In the genomic region with DNA sequence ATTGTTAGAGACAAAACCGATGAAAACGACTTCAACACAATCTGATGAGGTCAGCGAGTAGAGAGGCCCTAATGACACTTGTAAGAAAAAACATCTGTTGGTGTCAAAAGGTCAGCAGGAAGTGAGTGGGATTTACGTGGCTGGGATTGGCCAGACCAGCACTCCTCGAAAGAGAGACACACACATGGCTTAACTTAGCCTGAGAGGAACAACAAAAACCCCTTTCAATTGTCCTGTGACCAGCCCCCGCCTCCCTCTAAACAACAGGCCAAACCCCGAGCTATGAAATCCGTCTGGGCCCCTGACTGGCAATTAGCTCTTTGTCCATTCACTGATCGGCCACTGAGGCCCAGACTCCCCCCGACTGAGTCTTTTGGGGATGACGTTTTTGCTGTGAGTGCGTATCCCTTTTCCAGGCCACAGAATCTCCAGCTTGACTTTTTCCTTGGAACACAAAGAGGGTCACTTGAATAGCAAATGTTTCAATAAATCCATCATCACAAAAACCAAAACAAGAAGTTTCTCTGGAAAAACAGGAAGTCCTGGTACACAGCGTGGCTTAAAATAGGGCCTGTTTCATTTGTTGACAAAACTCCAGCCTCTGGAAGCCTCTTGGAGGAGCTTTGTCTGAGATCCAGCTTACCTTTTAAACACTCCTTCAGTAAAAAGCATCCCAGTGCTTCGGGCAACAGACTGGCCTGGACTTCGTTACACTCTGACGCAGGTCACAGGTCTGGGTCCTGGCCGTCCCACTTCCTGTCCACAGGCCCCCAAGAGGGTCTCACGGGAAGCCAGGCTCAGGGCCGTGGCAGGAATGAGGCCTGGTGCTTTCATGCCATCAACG, we compare ENCODE assay signal across 9 cellular contexts.
DNase-seq lines count a peak whose midpoint lies in the region; ATAC-seq and TF ChIP-seq lines count a peak whose summit lies in the region.
"Had no signal": no experiment of that assay in that cellular context is flagged by ENCODE, and none has a peak within 500 bp of the region (broad histone marks: within the 10 kb centered on the region; RNA-seq: fewer than 3 reads in every experiment).

No MANE protein-coding gene starts in this region.

- ATAC-seq in Right ventricle myocardium superior (ENCODE audit: poor library complexity), result peak; percentile 61

- H3K36me3 ChIP-seq in WERI-Rb-1, result peaks cover 19% of the 10 kb centered on the region

- peak overlapping the region; percentile 75 for H3K27ac ChIP-seq in WERI-Rb-1

- intact Hi-C loops in Right ventricle myocardium superior (cut with DNase I), result no loop called here
- intact Hi-C loops in posterior cingulate gyrus (cut with DNase I), result no loop called here

- H3K27me3 ChIP-seq in WERI-Rb-1 (ENCODE audit: insufficient read depth, low read depth, severe bottlenecking), result no peaks in the 10 kb centered on the region

- DNase-seq in NCI-H2227 (lab: John Stamatoyannopoulos, UW; ENCODE audit: unreplicated experiment) (peak; percentile 31), NCI-H2227 treated with DMSO at 0.1 percent for 48 hours (lab: John Stamatoyannopoulos, UW) (no peak), WERI-Rb-1 (peak; percentile 42), Right ventricle myocardium superior (peak; percentile 71), posterior cingulate gyrus (peak; percentile 54 to 97 (median 82)), NCI-H748 (lab: John Stamatoyannopoulos, UW; ENCODE audit: unreplicated experiment) (no peak), HPDE6-E6E7 (ENCODE audit: extremely low spot score) (no peak), SHP77 treated with DMSO at 0.1 percent for 48 hours (lab: John Stamatoyannopoulos, UW) (no peak)
- DNase-seq: activated B cell treated with CpG ODN at 0.5 μM for 24 hours had no signal

- H3K4me3 ChIP-seq in WERI-Rb-1 (ENCODE audit: low read depth, low read length), result no peak overlapping the region

- no peaks in the 10 kb centered on the region for H3K9me3 ChIP-seq in WERI-Rb-1 (ENCODE audit: severe bottlenecking)

- TF ChIP-seq CTCF in WERI-Rb-1 (IDR thresholded peaks at IDR 0.05; ENCODE audit: low read depth, low read length), result no peak

Comparison
In these comparisons a context has a peak if more than half of its experiments do, and no peak if none do; other contexts are left out.
1. DNase-seq: peak in NCI-H2227 (single experiment), WERI-Rb-1 (single experiment), Right ventricle myocardium superior (single experiment) and posterior cingulate gyrus (10 of 10); none in NCI-H2227 treated with DMSO at 0.1 percent for 48 hours (single experiment), NCI-H748 (single experiment), HPDE6-E6E7 (single experiment) and SHP77 treated with DMSO at 0.1 percent for 48 hours (single experiment).